16 cellular contexts compared by ENCODE assay signal in the genomic region with DNA sequence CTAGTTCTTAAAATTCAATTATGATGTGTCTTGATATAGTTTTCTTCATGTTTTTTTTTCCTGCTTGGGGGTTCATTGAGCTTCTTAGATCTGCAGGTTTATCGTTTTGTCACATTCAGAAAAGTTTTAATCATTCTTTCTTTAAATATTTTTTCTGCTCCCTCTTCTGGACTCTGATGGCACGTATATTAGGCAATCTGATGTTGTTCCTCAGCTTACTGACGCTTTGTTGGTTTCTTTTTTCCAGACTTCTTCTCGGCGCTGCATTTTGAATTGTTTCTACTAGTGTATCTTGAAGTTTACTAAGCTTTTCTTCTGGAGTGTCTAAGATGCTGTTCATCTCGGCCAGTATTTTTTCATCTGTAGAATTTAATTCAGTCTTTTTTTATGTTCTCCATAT. TPM values are rescaled to one million over a fixed set of nuclear protein-coding genes. Genes with fewer than 3 reads are reported as not detected.
A peak's percentile ranks its signal among the peaks of the same experiment; 100 is the strongest.
DNase-seq lines count a peak whose midpoint lies in the region; ATAC-seq and TF ChIP-seq lines count a peak whose summit lies in the region.
"Had no signal": no experiment of that assay in that cellular context is flagged by ENCODE, and none has a peak within 500 bp of the region (broad histone marks: within the 10 kb centered on the region; RNA-seq: fewer than 3 reads in every experiment).

No MANE protein-coding gene starts in this region.

- H3K36me3 ChIP-seq in spleen: no peaks in the 10 kb centered on the region
- H3K36me3 ChIP-seq: BLaER1 treated with 17β-estradiol and CSF1 and Interleukin-3, amounts not matched to agents 10 nM and 100 nM had no signal

- TF ChIP-seq CTCF in HFFc6 (IDR thresholded peaks at IDR 0.05): no peak
- no peak for TF ChIP-seq CTCF in choroid plexus epithelial cell (conservative IDR thresholded peaks at IDR 0.05; ENCODE audit: low read depth, low read length)
- no peak for TF ChIP-seq CTCF in spleen (IDR thresholded peaks at IDR 0.05 in 8 of 11, conservative IDR thresholded peaks at IDR 0.05 in 3 of 11)

- ATAC-seq in sciatic nerve: peak; percentile 71

- CTCF ChIA-PET in activated CD4-positive, alpha-beta memory T cell treated with anti-CD3 and anti-CD28 coated beads for 36 hours (lab: Charles Lee): interaction anchor here (0.8 kb wide), 1 partner anchor 1351 kb away, joined by 3 read pairs; no protein-coding TSS in a partner anchor

- H3K4me3 Mint-ChIP-seq in HFFc6: peak overlapping the region; percentile 53
- H3K4me3 Mint-ChIP-seq in activated CD4-positive, alpha-beta memory T cell treated with anti-CD3 and anti-CD28 coated beads for 36 hours: no peak overlapping the region

- no peaks in the 10 kb centered on the region for H3K36me3 Mint-ChIP-seq in HFFc6 (ENCODE audit: low read depth)
- no peaks in the 10 kb centered on the region for H3K36me3 Mint-ChIP-seq in activated CD4-positive, alpha-beta memory T cell treated with anti-CD3 and anti-CD28 coated beads for 36 hours

- WGBS in spleen, 5 donors: 60 to 75% (median 67%) methylated on average over 6 of the region's 6 CpGs

- TF ChIP-seq POLR2A in spleen (IDR thresholded peaks at IDR 0.05): no peak

- intact Hi-C loops in sciatic nerve (cut with DNase I): no loop called here
- intact Hi-C loops in spleen (cut with DNase I; ENCODE audit: low total_unique reads): no loop called here
- intact Hi-C loops in activated CD4-positive, alpha-beta memory T cell treated with anti-CD3 and anti-CD28 coated beads for 36 hours (cut with micrococcal nuclease): no loop called here

- DNase-seq in AG08395 (ENCODE audit: low spot score) (peak; percentile 30), HFFc6 (no peak), choroid plexus epithelial cell (ENCODE audit: low read depth) (peak; percentile 19), sciatic nerve (ENCODE audit: low spot score) (no peak), iPS-NIHi7 (ENCODE audit: extremely low spot score) (no peak), spleen (no peak), 8988T (no peak)
- no peak for DNase-seq in activated CD4-positive, alpha-beta memory T cell treated with anti-CD3 and anti-CD28 coated beads for 36 hours
- DNase-seq: NCI-H1417 treated with DMSO at 0.1 percent for 48 hours, NCI-H1930, NCI-H2171, NCI-H446, NCI-H69, SIG-M5 had no signal

- H3K27me3 ChIP-seq in spleen (replicated peaks in 1 of 7): peaks cover 0 to 21% (median 0%) of the 10 kb centered on the region in 7 donors
- H3K27me3 ChIP-seq: BLaER1 treated with 17β-estradiol and CSF1 and Interleukin-3, amounts not matched to agents 10 nM and 100 nM had no signal

- H3K4me1 ChIP-seq in spleen: no peaks in the 10 kb centered on the region

- H3K4me3 ChIP-seq in choroid plexus epithelial cell (ENCODE audit: low read depth, low read length) (no peak overlapping the region), spleen (no peak overlapping the region)
- H3K4me3 ChIP-seq: BLaER1 treated with 17β-estradiol and CSF1 and Interleukin-3, amounts not matched to agents 10 nM and 100 nM had no signal

- POLR2A ChIA-PET in activated CD4-positive, alpha-beta memory T cell treated with anti-CD3 and anti-CD28 coated beads for 36 hours (lab: Charles Lee): no interaction called here

- H3K27me3 Mint-ChIP-seq in HFFc6 (ENCODE audit: insufficient read depth): peaks cover 18% of the 10 kb centered on the region
- peaks cover 21% of the 10 kb centered on the region for H3K27me3 Mint-ChIP-seq in activated CD4-positive, alpha-beta memory T cell treated with anti-CD3 and anti-CD28 coated beads for 36 hours

- peaks cover 6% of the 10 kb centered on the region; the same call in 1 of the 2 replicates for H3K4me1 Mint-ChIP-seq in HFFc6 (ENCODE audit: low read depth)
- H3K4me1 Mint-ChIP-seq in activated CD4-positive, alpha-beta memory T cell treated with anti-CD3 and anti-CD28 coated beads for 36 hours (ENCODE audit: low read depth): no peaks in the 10 kb centered on the region

- H3K27ac Mint-ChIP-seq in HFFc6: no peak overlapping the region
- no peak overlapping the region for H3K27ac Mint-ChIP-seq in activated CD4-positive, alpha-beta memory T cell treated with anti-CD3 and anti-CD28 coated beads for 36 hours

- H3K27ac ChIP-seq in spleen: no peak overlapping the region

- H3K9me3 ChIP-seq in spleen: peaks cover 0 to 4% (median 0%) of the 10 kb centered on the region in 8 donors

- H3K9me3 Mint-ChIP-seq in HFFc6: peaks cover 8% of the 10 kb centered on the region; the same call in 1 of the 2 replicates
- peaks cover 4% of the 10 kb centered on the region for H3K9me3 Mint-ChIP-seq in activated CD4-positive, alpha-beta memory T cell treated with anti-CD3 and anti-CD28 coated beads for 36 hours

RNA-seq across cellular contexts. Expression of a gene that starts 44.8 kb away (rescaled TPM):
- total RNA-seq in HFFc6 (2021; fragmentation: NEBNext Ultra II Directional; extraction: Animal tissue kit (Norgen Biotek cat#: 25700)): under 1 TPM; 0.19 to 0.66 (median 0.34) TPM
- total RNA-seq in sciatic nerve: 126 TPM
- 10 to 100 TPM; 11.6 to 30.0 (median 21.1) TPM for total RNA-seq in spleen
- polyA plus RNA-seq in spleen: 1 to 10 TPM; 4.5 to 8.4 (median 4.9) TPM
- 1 to 10 TPM in 1 of 2 experiments, under 1 TPM in 1; 0.95 to 1.9 TPM for total RNA-seq in activated CD4-positive, alpha-beta memory T cell treated with anti-CD3 and anti-CD28 coated beads for 36 hours
- total RNA-seq: RPMI7951 had no signal

Comparison
In these comparisons a context has a peak if more than half of its experiments do, and no peak if none do; other contexts are left out.
1. DNase-seq: peak in AG08395 (single experiment) and choroid plexus epithelial cell (single experiment); none in HFFc6 (single experiment), sciatic nerve (single experiment), iPS-NIHi7 (single experiment), spleen (single experiment), activated CD4-positive, alpha-beta memory T cell treated with anti-CD3 and anti-CD28 coated beads for 36 hours (single experiment) and 8988T (single experiment).
2. RNA of a gene that starts 44.8 kb away (total RNA-seq): 126 TPM in sciatic nerve (single experiment) and 11.6 to 30.0 TPM in spleen; 0.95 to 1.9 TPM in activated CD4-positive, alpha-beta memory T cell treated with anti-CD3 and anti-CD28 coated beads for 36 hours and 0.19 to 0.66 TPM in HFFc6; every median in the first group is over 4 times any median in the second.